In the genomic region with DNA sequence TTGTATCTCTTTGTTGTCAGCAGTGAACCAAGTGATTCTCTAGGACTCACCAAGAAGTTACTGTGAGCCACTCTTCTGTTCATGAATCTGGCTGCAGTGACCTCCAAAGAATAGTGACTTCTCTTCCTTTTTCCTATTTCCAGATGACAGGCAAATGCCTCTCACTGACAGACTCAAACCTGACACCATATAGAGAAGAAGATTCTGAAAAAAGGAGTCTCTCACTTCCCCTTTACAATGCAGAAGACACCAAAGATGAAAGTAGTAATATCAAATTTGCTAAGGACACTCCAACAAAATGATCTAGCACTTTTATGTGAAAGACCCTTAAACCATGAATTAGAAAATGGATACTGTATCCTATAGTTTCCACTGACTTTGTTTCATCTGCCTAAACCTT, we compare ENCODE assay signal across 11 cellular contexts. TPM values are rescaled to one million over a fixed set of nuclear protein-coding genes. Genes with fewer than 3 reads are reported as not detected.
DNase-seq lines count a peak whose midpoint lies in the region; ATAC-seq and TF ChIP-seq lines count a peak whose summit lies in the region.
"Had no signal": no experiment of that assay in that cellular context is flagged by ENCODE, and none has a peak within 500 bp of the region (broad histone marks: within the 10 kb centered on the region; RNA-seq: fewer than 3 reads in every experiment).

No MANE protein-coding gene starts in this region.

- H3K36me3 ChIP-seq in neural progenitor cell (no peaks in the 10 kb centered on the region), GM23248 (ENCODE audit: low read depth) (no peaks in the 10 kb centered on the region)
- H3K36me3 ChIP-seq: sigmoid colon had no signal

- H3K4me3 Mint-ChIP-seq in neural progenitor cell = no peak overlapping the region

- H4K20me1 ChIP-seq in neural progenitor cell (ENCODE audit: low read depth) = no peaks in the 10 kb centered on the region
- no peaks in the 10 kb centered on the region for H4K20me1 ChIP-seq in GM23248 (ENCODE audit: insufficient read depth)

- peaks cover 4% of the 10 kb centered on the region for H3K27me3 Mint-ChIP-seq in neural progenitor cell (ENCODE audit: insufficient read depth, low read depth)

- H3K4me1 Mint-ChIP-seq in neural progenitor cell = no peaks in the 10 kb centered on the region

- no peak overlapping the region for H3K27ac Mint-ChIP-seq in neural progenitor cell

- peak; percentile 89 for ATAC-seq in GM18868 (IDR thresholded peaks at IDR 0.05; ENCODE audit: unreplicated experiment)
- peak; percentile 82 for ATAC-seq in GM21717 (IDR thresholded peaks at IDR 0.05; ENCODE audit: unreplicated experiment)
- peak; percentile 68 for ATAC-seq in HG03432 (IDR thresholded peaks at IDR 0.05; ENCODE audit: unreplicated experiment)
- no peak for ATAC-seq in HG03196 (IDR thresholded peaks at IDR 0.05; ENCODE audit: unreplicated experiment)

- in situ Hi-C loops in GM23248 (cut with MboI) = no loop called here

- no peak for TF ChIP-seq CTCF in neural progenitor cell (IDR thresholded peaks at IDR 0.05)

- no peaks in the 10 kb centered on the region for H3K79me2 ChIP-seq in neural progenitor cell (ENCODE audit: low read depth)
- no peaks in the 10 kb centered on the region for H3K79me2 ChIP-seq in GM23248 (ENCODE audit: insufficient read depth)

- H3K9me3 ChIP-seq in neural progenitor cell (ENCODE audit: low read depth) (no peaks in the 10 kb centered on the region), GM23248 (ENCODE audit: low read depth) (no peaks in the 10 kb centered on the region)
- H3K9me3 ChIP-seq: sigmoid colon had no signal

- no peaks in the 10 kb centered on the region for H3F3A ChIP-seq in neural progenitor cell (ENCODE audit: low read depth)
- peaks cover 13% of the 10 kb centered on the region for H3F3A ChIP-seq in GM23248 (ENCODE audit: insufficient read depth)

- H3K4me1 ChIP-seq in neural progenitor cell = peaks cover 3% of the 10 kb centered on the region
- peaks cover 17% of the 10 kb centered on the region for H3K4me1 ChIP-seq in GM23248 (ENCODE audit: insufficient read depth)

- no peaks in the 10 kb centered on the region for H3K9me2 ChIP-seq in GM23248 (ENCODE audit: insufficient read depth)

- no peak overlapping the region for H3K9ac ChIP-seq in neural progenitor cell
- H3K9ac ChIP-seq in GM23248 = no peak overlapping the region

- H3K4me3 ChIP-seq in neural progenitor cell (no peak overlapping the region), GM23248 (no peak overlapping the region)
- H3K4me3 ChIP-seq: sigmoid colon had no signal

- H2AFZ ChIP-seq in neural progenitor cell (replicated peaks) = peak overlapping the region; percentile 15
- H2AFZ ChIP-seq in GM23248 = no peak overlapping the region

- peaks cover 5% of the 10 kb centered on the region for H3K9me3 Mint-ChIP-seq in neural progenitor cell

- no peaks in the 10 kb centered on the region for H3K36me3 Mint-ChIP-seq in neural progenitor cell

- H3K27me3 ChIP-seq in neural progenitor cell (no peaks in the 10 kb centered on the region), GM23248 (replicated peaks; ENCODE audit: insufficient read depth) (no peaks in the 10 kb centered on the region)
- H3K27me3 ChIP-seq: sigmoid colon had no signal

- no peak overlapping the region for H3K4me2 ChIP-seq in neural progenitor cell
- H3K4me2 ChIP-seq in GM23248 (ENCODE audit: unreplicated experiment) = no peak overlapping the region

- DNase-seq in neural progenitor cell (ENCODE audit: low spot score) = no peak
- DNase-seq in activated CD4-positive, alpha-beta T cell treated with anti-CD3 and anti-CD28 coated beads for 1 hour = no peak
- no peak for DNase-seq in GM23248
- no peak for DNase-seq in D341Med (ENCODE audit: low spot score)
- DNase-seq: islet precursor cell, RPMI8226, sigmoid colon had no signal

- no peak overlapping the region for H3K27ac ChIP-seq in neural progenitor cell
- no peak overlapping the region for H3K27ac ChIP-seq in GM23248
- H3K27ac ChIP-seq: sigmoid colon had no signal

RNA-seq across cellular contexts. Expression of gene SETBP1, which starts 44.4 kb away (rescaled TPM):
- 12.0 and 14.4 TPM in 2 replicates for total RNA-seq in neural progenitor cell (ENCODE audit: low replicate concordance)
- total RNA-seq in GM23248 (2014; rRNA removed; shearing (Covaris generic)) = 4.1 and 5.2 TPM in 2 replicates
- 0.91 and 1.3 TPM in 2 replicates for polyA plus RNA-seq in GM23248 (2016; fragmentation: Nextera tagmentation; extraction: Ambion mirVana)
